10 cellular contexts compared by ENCODE assay signal in the genomic region with DNA sequence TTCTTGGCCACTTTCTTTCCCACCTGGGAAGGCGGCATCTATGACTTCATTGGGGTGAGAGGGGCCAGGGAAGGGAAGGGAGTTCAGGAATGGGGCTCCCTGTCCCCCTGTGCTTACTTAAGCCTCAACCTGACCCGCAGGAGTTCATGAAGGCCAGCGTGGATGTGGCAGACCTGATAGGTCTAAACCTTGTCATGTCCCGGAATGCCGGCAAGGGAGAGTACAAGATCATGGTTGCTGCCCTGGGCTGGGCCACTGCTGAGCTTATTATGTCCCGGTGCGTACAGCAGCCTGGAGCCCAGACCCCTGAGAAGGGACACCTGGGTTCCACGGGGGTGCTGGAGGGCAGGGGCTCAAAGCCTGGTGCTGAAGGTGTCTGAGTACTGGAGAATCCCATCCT. TPM values are rescaled to one million over a fixed set of nuclear protein-coding genes. Genes with fewer than 3 reads are reported as not detected.
DNase-seq lines count a peak whose midpoint lies in the region; FAIRE-seq and TF ChIP-seq lines count a peak whose summit lies in the region.
"Had no signal": no experiment of that assay in that cellular context is flagged by ENCODE, and none has a peak within 500 bp of the region (broad histone marks: within the 10 kb centered on the region; RNA-seq: fewer than 3 reads in every experiment).

No MANE protein-coding gene starts in this region.

- no peaks in the 10 kb centered on the region for H3K9me3 Mint-ChIP-seq in activated naive CD4-positive, alpha-beta T cell treated with anti-CD3 and anti-CD28 coated beads for 36 hours
- H3K9me3 Mint-ChIP-seq in activated T-helper 2 cell treated with anti-CD3 and anti-CD28 coated beads, Interferon-gamma antibody, Interleukin-2, Interleukin-4, amounts not matched to agents 10 μg/mL and 5 μg/mL and 100 μg/mL, durations not matched to agents 14 hours and 24 hours and 36 hours, result no peaks in the 10 kb centered on the region

- CTCF ChIA-PET in activated naive CD4-positive, alpha-beta T cell treated with anti-CD3 and anti-CD28 coated beads for 36 hours (lab: Charles Lee), result interaction anchor here (0.5 kb wide), 1 partner anchor 44 kb away, joined by 4 read pairs; no protein-coding TSS in a partner anchor

- H3K27ac ChIP-seq in kidney (ENCODE audit: low read depth in 2 of 2, low read length in 2 of 2), result no peak overlapping the region
- peak overlapping the region in 1 of 2 donors; percentile 87 for H3K27ac ChIP-seq in tibial artery
- no peak overlapping the region for H3K27ac ChIP-seq in prostate gland

- H3K36me3 ChIP-seq in kidney (ENCODE audit: control insufficient read depth in 1 of 2, insufficient read depth in 2 of 2, low read length in 2 of 2) (peaks cover 0 to 3% of the 10 kb centered on the region in 2 donors), tibial artery (peaks cover 0 to 8% (median 6%) of the 10 kb centered on the region in 3 donors), prostate gland (no peaks in the 10 kb centered on the region)

- DNase-seq in activated naive CD4-positive, alpha-beta T cell treated with anti-CD3 and anti-CD28 coated beads for 36 hours, result no peak
- no peak for DNase-seq in activated naive CD4-positive, alpha-beta T cell treated with Interleukin-2 at 50 U/mL for 16 hours
- DNase-seq in activated T-helper 2 cell treated with anti-CD3 and anti-CD28 coated beads, Interferon-gamma antibody, Interleukin-2, Interleukin-4, amounts not matched to agents 10 μg/mL and 5 μg/mL and 100 μg/mL, durations not matched to agents 14 hours and 24 hours and 36 hours (ENCODE audit: low spot score), result no peak
- DNase-seq in kidney (peak; percentile 67), tibial artery (no peak), AG08395 (ENCODE audit: low spot score) (no peak), prostate gland (ENCODE audit: low spot score) (no peak), SK-N-DZ (ENCODE audit: low spot score) (no peak)

- FAIRE-seq in kidney (lab: Jason Lieb, UNC), result no peak

- TF ChIP-seq POLR2A in prostate gland (IDR thresholded peaks at IDR 0.05), result no peak

- H3K4me1 Mint-ChIP-seq in activated naive CD4-positive, alpha-beta T cell treated with anti-CD3 and anti-CD28 coated beads for 36 hours (ENCODE audit: low read depth), result peaks cover 38% of the 10 kb centered on the region
- peaks cover 18% of the 10 kb centered on the region for H3K4me1 Mint-ChIP-seq in activated T-helper 2 cell treated with anti-CD3 and anti-CD28 coated beads, Interferon-gamma antibody, Interleukin-2, Interleukin-4, amounts not matched to agents 10 μg/mL and 5 μg/mL and 100 μg/mL, durations not matched to agents 14 hours and 24 hours and 36 hours (ENCODE audit: low read depth)

- WGBS in prostate gland, result 75% methylated on average over 8 of the region's 8 CpGs

- no peaks in the 10 kb centered on the region for H3K9me3 ChIP-seq in kidney (ENCODE audit: control insufficient read depth in 1 of 2, low read length in 2 of 2)
- no peaks in the 10 kb centered on the region for H3K9me3 ChIP-seq in tibial artery
- H3K9me3 ChIP-seq in prostate gland, result no peaks in the 10 kb centered on the region

- peak overlapping the region; percentile 67 to 94 for H3K4me3 ChIP-seq in kidney (ENCODE audit: low read length in 2 of 2)
- H3K4me3 ChIP-seq in tibial artery, result peak overlapping the region; percentile 79
- H3K4me3 ChIP-seq in prostate gland, result no peak overlapping the region

- H3K27ac Mint-ChIP-seq in activated naive CD4-positive, alpha-beta T cell treated with anti-CD3 and anti-CD28 coated beads for 36 hours, result peak overlapping the region; percentile 90
- peak overlapping the region; percentile 95 for H3K27ac Mint-ChIP-seq in activated T-helper 2 cell treated with anti-CD3 and anti-CD28 coated beads, Interferon-gamma antibody, Interleukin-2, Interleukin-4, amounts not matched to agents 10 μg/mL and 5 μg/mL and 100 μg/mL, durations not matched to agents 14 hours and 24 hours and 36 hours

- no peaks in the 10 kb centered on the region for H3K27me3 ChIP-seq in tibial artery
- H3K27me3 ChIP-seq in prostate gland (replicated peaks; ENCODE audit: insufficient read depth), result no peaks in the 10 kb centered on the region

- peak overlapping the region; percentile 87 for H3K4me3 Mint-ChIP-seq in activated naive CD4-positive, alpha-beta T cell treated with anti-CD3 and anti-CD28 coated beads for 36 hours
- peak overlapping the region; percentile 94 for H3K4me3 Mint-ChIP-seq in activated T-helper 2 cell treated with anti-CD3 and anti-CD28 coated beads, Interferon-gamma antibody, Interleukin-2, Interleukin-4, amounts not matched to agents 10 μg/mL and 5 μg/mL and 100 μg/mL, durations not matched to agents 14 hours and 24 hours and 36 hours (ENCODE audit: low read depth)

- peaks cover 7 to 16% of the 10 kb centered on the region in 2 donors for H3K4me1 ChIP-seq in kidney (ENCODE audit: control insufficient read depth in 1 of 2, insufficient read depth in 1 of 2, low read depth in 1 of 2, low read length in 2 of 2)
- H3K4me1 ChIP-seq in tibial artery, result peaks cover 7 to 32% (median 20%) of the 10 kb centered on the region in 4 donors
- H3K4me1 ChIP-seq in prostate gland (replicated peaks), result peaks cover 6% of the 10 kb centered on the region

- H3K9ac ChIP-seq in kidney (ENCODE audit: low read length in 2 of 2), result peak overlapping the region in 1 of 2 donors; percentile 81

- no peak for TF ChIP-seq CTCF in kidney (IDR thresholded peaks at IDR 0.05; ENCODE audit: borderline replicate concordance, extremely low read depth, insufficient read depth)
- no peak for TF ChIP-seq CTCF in tibial artery (IDR thresholded peaks at IDR 0.05)
- no peak for TF ChIP-seq CTCF in prostate gland (IDR thresholded peaks at IDR 0.05)

- intact Hi-C loops in activated naive CD4-positive, alpha-beta T cell treated with anti-CD3 and anti-CD28 coated beads for 36 hours (cut with micrococcal nuclease), result loop anchor here (1.0 to 5.0 kb wide), 7 partner anchors 36 to 356 kb away; a partner anchor contains a TSS
- intact Hi-C loops in activated T-helper 2 cell treated with anti-CD3 and anti-CD28 coated beads, Interferon-gamma antibody, Interleukin-2, Interleukin-4, amounts not matched to agents 10 μg/mL and 5 μg/mL and 100 μg/mL, durations not matched to agents 14 hours and 24 hours and 36 hours (cut with micrococcal nuclease), result loop anchor here (1.0 to 5.0 kb wide), 3 partner anchors 34 to 166 kb away; a partner anchor contains a TSS
- intact Hi-C loops in kidney (cut with DNase I) (no loop called here), tibial artery (cut with DNase I; ENCODE audit: low total_unique reads) (loop anchor here (5.0 kb wide), 3 partner anchors 66 to 171 kb away; a partner anchor contains a TSS), prostate gland (cut with DNase I) (loop anchor here (5.0 kb wide), 2 partner anchors 81 to 101 kb away; a partner anchor contains a TSS)

- peaks cover 20% of the 10 kb centered on the region for H3K36me3 Mint-ChIP-seq in activated naive CD4-positive, alpha-beta T cell treated with anti-CD3 and anti-CD28 coated beads for 36 hours (ENCODE audit: low read depth)
- H3K36me3 Mint-ChIP-seq in activated T-helper 2 cell treated with anti-CD3 and anti-CD28 coated beads, Interferon-gamma antibody, Interleukin-2, Interleukin-4, amounts not matched to agents 10 μg/mL and 5 μg/mL and 100 μg/mL, durations not matched to agents 14 hours and 24 hours and 36 hours (ENCODE audit: low read depth), result peaks cover 27% of the 10 kb centered on the region

- H3K27me3 Mint-ChIP-seq in activated naive CD4-positive, alpha-beta T cell treated with anti-CD3 and anti-CD28 coated beads for 36 hours (ENCODE audit: low read depth), result no peaks in the 10 kb centered on the region
- no peaks in the 10 kb centered on the region for H3K27me3 Mint-ChIP-seq in activated T-helper 2 cell treated with anti-CD3 and anti-CD28 coated beads, Interferon-gamma antibody, Interleukin-2, Interleukin-4, amounts not matched to agents 10 μg/mL and 5 μg/mL and 100 μg/mL, durations not matched to agents 14 hours and 24 hours and 36 hours (ENCODE audit: low read depth)

RNA-seq across cellular contexts. Expression of a gene that starts 1.1 kb away (rescaled TPM):
- 10 to 100 TPM; 63.1 to 63.4 TPM for total RNA-seq in activated naive CD4-positive, alpha-beta T cell treated with anti-CD3 and anti-CD28 coated beads for 36 hours
- 121 and 122 TPM in 2 replicates for total RNA-seq in activated T-helper 2 cell treated with anti-CD3 and anti-CD28 coated beads, Interferon-gamma antibody, Interleukin-2, Interleukin-4, amounts not matched to agents 10 μg/mL and 5 μg/mL and 100 μg/mL, durations not matched to agents 14 hours and 24 hours and 36 hours
- 76.9 TPM for total RNA-seq in kidney
- polyA plus RNA-seq in kidney (ENCODE audit: insufficient read depth, low read depth, low replicate concordance), result 233 TPM
- total RNA-seq in prostate gland, result 100 to 1,000 TPM; 105 to 120 TPM
- 68.5 and 107 TPM in 2 replicates for polyA plus RNA-seq in SK-N-DZ (2014; cell fraction: cytosol; rRNA removed)
- 81.5 and 92.3 TPM in 2 replicates for polyA plus RNA-seq in SK-N-DZ (2014; cell fraction: nucleus; rRNA removed)

RNA-seq across cellular contexts. Expression of a gene that starts 13.3 kb away (rescaled TPM):
- total RNA-seq in activated naive CD4-positive, alpha-beta T cell treated with anti-CD3 and anti-CD28 coated beads for 36 hours, result not detected
- not detected in 2 replicates for total RNA-seq in activated T-helper 2 cell treated with anti-CD3 and anti-CD28 coated beads, Interferon-gamma antibody, Interleukin-2, Interleukin-4, amounts not matched to agents 10 μg/mL and 5 μg/mL and 100 μg/mL, durations not matched to agents 14 hours and 24 hours and 36 hours
- total RNA-seq in kidney, result not detected
- not detected for polyA plus RNA-seq in kidney (ENCODE audit: insufficient read depth, low read depth, low replicate concordance)
- total RNA-seq in prostate gland, result 10 to 100 TPM in 1 of 2 donors, not detected in 1; 13.4 TPM
- 0.45 and 0.76 TPM in 2 replicates for polyA plus RNA-seq in SK-N-DZ (2014; cell fraction: cytosol; rRNA removed)
- 2.2 TPM in 1 of 2 replicates, not detected in the other for polyA plus RNA-seq in SK-N-DZ (2014; cell fraction: nucleus; rRNA removed)
- total RNA-seq: dermis microvascular lymphatic vessel endothelial cell, RPMI7951 had no signal

RNA-seq across cellular contexts. Expression of a gene that starts 16.9 kb away (rescaled TPM):
- total RNA-seq in activated naive CD4-positive, alpha-beta T cell treated with anti-CD3 and anti-CD28 coated beads for 36 hours, result not detected
- not detected in 2 replicates for total RNA-seq in activated T-helper 2 cell treated with anti-CD3 and anti-CD28 coated beads, Interferon-gamma antibody, Interleukin-2, Interleukin-4, amounts not matched to agents 10 μg/mL and 5 μg/mL and 100 μg/mL, durations not matched to agents 14 hours and 24 hours and 36 hours
- not detected for total RNA-seq in kidney
- not detected for polyA plus RNA-seq in kidney (ENCODE audit: insufficient read depth, low read depth, low replicate concordance)
- total RNA-seq in prostate gland, result 1 to 10 TPM in 1 of 2 donors, not detected in 1; 1.9 TPM
- 0.03 and 0.10 TPM in 2 replicates for polyA plus RNA-seq in SK-N-DZ (2014; cell fraction: cytosol; rRNA removed)
- 0.26 and 0.40 TPM in 2 replicates for polyA plus RNA-seq in SK-N-DZ (2014; cell fraction: nucleus; rRNA removed)
- total RNA-seq: dermis microvascular lymphatic vessel endothelial cell had no signal

RNA-seq across cellular contexts. Expression of a gene that starts 18.4 kb away (rescaled TPM):
- not detected for total RNA-seq in activated naive CD4-positive, alpha-beta T cell treated with anti-CD3 and anti-CD28 coated beads for 36 hours
- not detected in 2 replicates for total RNA-seq in activated T-helper 2 cell treated with anti-CD3 and anti-CD28 coated beads, Interferon-gamma antibody, Interleukin-2, Interleukin-4, amounts not matched to agents 10 μg/mL and 5 μg/mL and 100 μg/mL, durations not matched to agents 14 hours and 24 hours and 36 hours
- not detected for total RNA-seq in kidney
- polyA plus RNA-seq in kidney (ENCODE audit: insufficient read depth, low read depth, low replicate concordance), result not detected
- 1 to 10 TPM in 1 of 2 donors, under 1 TPM in 1; 0.32 to 4.9 TPM for total RNA-seq in prostate gland
- polyA plus RNA-seq in SK-N-DZ (2014; cell fraction: cytosol; rRNA removed), result not detected in 2 replicates
- not detected in 2 replicates for polyA plus RNA-seq in SK-N-DZ (2014; cell fraction: nucleus; rRNA removed)
- total RNA-seq: dermis microvascular lymphatic vessel endothelial cell, RPMI7951 had no signal

RNA-seq across cellular contexts. Expression of a gene that starts 33.1 kb away (rescaled TPM):
- 1 to 10 TPM in 1 of 2 experiments, under 1 TPM in 1; 0.86 to 1.7 TPM for total RNA-seq in activated naive CD4-positive, alpha-beta T cell treated with anti-CD3 and anti-CD28 coated beads for 36 hours
- 0.27 TPM in 1 of 2 replicates, not detected in the other for total RNA-seq in activated T-helper 2 cell treated with anti-CD3 and anti-CD28 coated beads, Interferon-gamma antibody, Interleukin-2, Interleukin-4, amounts not matched to agents 10 μg/mL and 5 μg/mL and 100 μg/mL, durations not matched to agents 14 hours and 24 hours and 36 hours
- total RNA-seq in kidney, result 150 TPM
- 137 TPM for polyA plus RNA-seq in kidney (ENCODE audit: insufficient read depth, low read depth, low replicate concordance)
- 10 to 100 TPM; 50.9 to 80.5 TPM for total RNA-seq in prostate gland
- not detected in 2 replicates for polyA plus RNA-seq in SK-N-DZ (2014; cell fraction: cytosol; rRNA removed)
- not detected in 2 replicates for polyA plus RNA-seq in SK-N-DZ (2014; cell fraction: nucleus; rRNA removed)
- total RNA-seq: dermis microvascular lymphatic vessel endothelial cell, RPMI7951 had no signal

Comparison
In these comparisons a context has a peak if more than half of its experiments do, and no peak if none do; other contexts are left out.
1. H3K4me3 ChIP-seq: peak in kidney (2 of 2) and tibial artery (2 of 2); none in prostate gland (0 of 2).